5 cellular contexts compared by ENCODE assay signal in genomic region chr7:63577066-63577465, GRCh38.
A peak's percentile ranks its signal among the peaks of the same experiment; 100 is the strongest.
DNase-seq lines count a peak whose midpoint lies in the region; ATAC-seq, FAIRE-seq and TF ChIP-seq lines count a peak whose summit lies in the region.
"Not testable (repeated sequence)": the region's sequence is repeated elsewhere in the genome, so short reads cannot be mapped to it uniquely, and the experiment has no call there.

No MANE protein-coding gene starts in this region.

- H3K27ac ChIP-seq in kidney (ENCODE audit: low read depth in 2 of 2, low read length in 2 of 2); lower lobe of right lung; prostate gland: not testable (repeated sequence)

- H3K36me3 Mint-ChIP-seq in osteocyte (ENCODE audit: unreplicated experiment) = not testable (repeated sequence)

- not testable (repeated sequence) for H3K27ac Mint-ChIP-seq in osteocyte (ENCODE audit: unreplicated experiment)

- TF ChIP-seq POLR2A in prostate gland (IDR thresholded peaks at IDR 0.05) = not testable (repeated sequence)

- DNase-seq in Right ventricle myocardium inferior (ENCODE audit: missing footprints) (peak; percentile 34), kidney (peak; percentile 35), lower lobe of right lung (peak; percentile 33), osteocyte (ENCODE audit: extremely low spot score, unreplicated experiment) (peak; percentile 27), prostate gland (ENCODE audit: low spot score) (peak; percentile 1)

- not testable (repeated sequence) for H3K9me3 ChIP-seq in kidney (ENCODE audit: control insufficient read depth in 1 of 2, low read length in 2 of 2); prostate gland
- peaks cover 34% of the 10 kb centered on the region for H3K9me3 ChIP-seq in lower lobe of right lung

- H3K9me3 Mint-ChIP-seq in osteocyte (ENCODE audit: unreplicated experiment) = not testable (repeated sequence)

- H3K4me3 Mint-ChIP-seq in osteocyte (ENCODE audit: unreplicated experiment) = not testable (repeated sequence)

- not testable (repeated sequence) for FAIRE-seq in kidney (lab: Jason Lieb, UNC)

- not testable (repeated sequence) for H3K27me3 ChIP-seq in lower lobe of right lung (ENCODE audit: low read depth); prostate gland (replicated peaks; ENCODE audit: insufficient read depth)

- H3K9ac ChIP-seq in kidney (ENCODE audit: low read length in 2 of 2) = not testable (repeated sequence)

- WGBS in prostate gland = 90% methylated on average over 5 of the region's 5 CpGs

- not testable (repeated sequence) for H3K27me3 Mint-ChIP-seq in osteocyte (ENCODE audit: unreplicated experiment)

- not testable (repeated sequence) for H3K4me1 ChIP-seq in kidney (ENCODE audit: control insufficient read depth in 1 of 2, insufficient read depth in 1 of 2, low read depth in 1 of 2, low read length in 2 of 2); lower lobe of right lung; prostate gland (replicated peaks)

- not testable (repeated sequence) for H3K4me1 Mint-ChIP-seq in osteocyte (ENCODE audit: unreplicated experiment)

- ATAC-seq in Right ventricle myocardium inferior, lower lobe of right lung: not testable (repeated sequence)

- not testable (repeated sequence) for TF ChIP-seq CTCF in kidney (IDR thresholded peaks at IDR 0.05; ENCODE audit: borderline replicate concordance, extremely low read depth, insufficient read depth); lower lobe of right lung (IDR thresholded peaks at IDR 0.05); osteocyte (IDR thresholded peaks at IDR 0.05); prostate gland (IDR thresholded peaks at IDR 0.05)

- not testable (repeated sequence) for H3K36me3 ChIP-seq in kidney (ENCODE audit: control insufficient read depth in 1 of 2, insufficient read depth in 2 of 2, low read length in 2 of 2); lower lobe of right lung; prostate gland

- not testable (repeated sequence) for H3K4me3 ChIP-seq in kidney (ENCODE audit: low read length in 2 of 2); lower lobe of right lung; prostate gland

- intact Hi-C loops in Right ventricle myocardium inferior (cut with DNase I); kidney (cut with DNase I); lower lobe of right lung (cut with DNase I); prostate gland (cut with DNase I): not testable (repeated sequence)
